In genomic region chr17:1999557-2000251, GRCh38 we compare ENCODE assay signal across 7 cellular contexts.
DNase-seq lines count a peak whose midpoint lies in the region; ATAC-seq and TF ChIP-seq lines count a peak whose summit lies in the region.

No MANE protein-coding gene starts in this region.

- peaks cover 47% of the 10 kb centered on the region for H3K27me3 ChIP-seq in HUES48 (ENCODE audit: control insufficient read depth, insufficient read depth, low read length)

- no peaks in the 10 kb centered on the region for H3K36me3 ChIP-seq in HUES48 (ENCODE audit: control insufficient read depth, insufficient read depth, low read length)

- peak in 35 of 42 donors; percentile 25 to 77 (median 52) for DNase-seq in head of caudate nucleus
- peak; percentile 59 for DNase-seq in putamen (ENCODE audit: low spot score)
- DNase-seq in GM13977 (ENCODE audit: low spot score), result no peak
- no peak for DNase-seq in KG1 (lab: John Stamatoyannopoulos, UW)

- H3K4me3 ChIP-seq in HUES48 (ENCODE audit: low read depth, low read length), result no peak overlapping the region

- H3K9ac ChIP-seq in HUES48 (ENCODE audit: low read depth, low read length), result no peak overlapping the region

- TF ChIP-seq CTCF in GM13977 (IDR thresholded peaks at IDR 0.05; ENCODE audit: extremely low read depth, insufficient read depth, missing control alignments), result no peak

- ATAC-seq in SK-N-SH treated with all-trans-retinoic acid at 6 μM for 48 hours, result peak; percentile 50
- no peak for ATAC-seq in GM18517 (IDR thresholded peaks at IDR 0.05; ENCODE audit: unreplicated experiment)

- peaks cover 11% of the 10 kb centered on the region for H3K4me1 ChIP-seq in HUES48 (ENCODE audit: control insufficient read depth, insufficient read depth, low read length)

- intact Hi-C loops in head of caudate nucleus (cut with DNase I), result no loop called here

- H3K9me3 ChIP-seq in HUES48 (ENCODE audit: control insufficient read depth, insufficient read depth, low read length), result no peaks in the 10 kb centered on the region

- H3K27ac ChIP-seq in HUES48 (ENCODE audit: low read depth, low read length), result peak overlapping the region; percentile 35

- in situ Hi-C loops in GM13977 (cut with MboI; ENCODE audit: low pct_unique_long_range_greater_than_20kb, low sequenced_read_pairs, unreplicated experiment), result no loop called here

TF ChIP-seq in SK-N-SH treated with all-trans-retinoic acid at 6 μM for 48 hours, 23 proteins besides CTCF, POLR2A, EP300 and RAD21:
- TF ChIP-seq GLIS3 (CRISPR knock-in tag; IDR thresholded peaks at IDR 0.05) (no peak), TCF4 (CRISPR knock-in tag; IDR thresholded peaks at IDR 0.05; ENCODE audit: borderline replicate concordance) (no peak), ZNF8 (CRISPR knock-in tag; IDR thresholded peaks at IDR 0.05) (no peak), SNAI2 (CRISPR knock-in tag; IDR thresholded peaks at IDR 0.05) (no peak), CSDC2 (CRISPR knock-in tag; IDR thresholded peaks at IDR 0.05) (no peak), ZFP3 (CRISPR knock-in tag; IDR thresholded peaks at IDR 0.05) (no peak), TOX (CRISPR knock-in tag; IDR thresholded peaks at IDR 0.05; ENCODE audit: borderline replicate concordance) (no peak), RARB (CRISPR knock-in tag; IDR thresholded peaks at IDR 0.05) (no peak), PATZ1 (CRISPR knock-in tag; IDR thresholded peaks at IDR 0.05; ENCODE audit: borderline replicate concordance) (no peak), BACH2 (CRISPR knock-in tag; IDR thresholded peaks at IDR 0.05; ENCODE audit: borderline replicate concordance) (no peak), CSRNP3 (CRISPR knock-in tag; IDR thresholded peaks at IDR 0.05) (no peak), ZFP30 (CRISPR knock-in tag; IDR thresholded peaks at IDR 0.05) (no peak), ESRRG (CRISPR knock-in tag; IDR thresholded peaks at IDR 0.05) (no peak)
- TF ChIP-seq, protein P1, sequence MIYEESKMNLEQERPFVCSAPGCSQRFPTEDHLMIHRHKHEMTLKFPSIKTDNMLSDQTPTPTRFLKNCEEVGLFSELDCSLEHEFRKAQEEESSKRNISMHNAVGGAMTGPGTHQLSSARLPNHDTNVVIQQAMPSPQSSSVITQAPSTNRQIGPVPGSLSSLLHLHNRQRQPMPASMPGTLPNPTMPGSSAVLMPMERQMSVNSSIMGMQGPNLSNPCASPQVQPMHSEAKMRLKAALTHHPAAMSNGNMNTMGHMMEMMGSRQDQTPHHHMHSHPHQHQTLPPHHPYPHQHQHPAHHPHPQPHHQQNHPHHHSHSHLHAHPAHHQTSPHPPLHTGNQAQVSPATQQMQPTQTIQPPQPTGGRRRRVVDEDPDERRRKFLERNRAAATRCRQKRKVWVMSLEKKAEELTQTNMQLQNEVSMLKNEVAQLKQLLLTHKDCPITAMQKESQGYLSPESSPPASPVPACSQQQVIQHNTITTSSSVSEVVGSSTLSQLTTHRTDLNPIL (CRISPR knock-in tag; IDR thresholded peaks at IDR 0.05; ENCODE audit: low read depth), result no peak

Comparison
In these comparisons a context has a peak if more than half of its experiments do, and no peak if none do; other contexts are left out.
1. DNase-seq: peak in head of caudate nucleus (35 of 42) and putamen (single experiment); none in GM13977 (single experiment) and KG1 (single experiment).